In genomic region chr22:49996532-49997220, GRCh38 we compare ENCODE assay signal across 20 cellular contexts. TPM values are rescaled to one million over a fixed set of nuclear protein-coding genes. Genes with fewer than 3 reads are reported as not detected.
DNase-seq lines count a peak whose midpoint lies in the region; ATAC-seq and TF ChIP-seq lines count a peak whose summit lies in the region.
"Had no signal": no experiment of that assay in that cellular context is flagged by ENCODE, and none has a peak within 500 bp of the region (broad histone marks: within the 10 kb centered on the region; RNA-seq: fewer than 3 reads in every experiment).

No MANE protein-coding gene starts in this region.

- no peak overlapping the region for H2BK5ac ChIP-seq in trophoblast cell (ENCODE audit: low read depth, low read length, poor library complexity)

- no peak overlapping the region for H4K8ac ChIP-seq in trophoblast cell (ENCODE audit: low read depth, low read length)

- no peak overlapping the region for H3K9ac ChIP-seq in trophoblast cell (ENCODE audit: low read length)

- WGBS in sigmoid colon, 2 donors, result 75 to 87% methylated on average over 18 of the region's 18 CpGs
- no CpG with 5 or more reads among the region's 18 CpGs for WGBS in trophoblast cell (ENCODE audit: extremely low coverage, insufficient coverage, insufficient read length)

- no peak overlapping the region for H2BK12ac ChIP-seq in trophoblast cell (ENCODE audit: low read length)

- intact Hi-C loops in cardiac septum (cut with DNase I) (no loop called here), left cardiac atrium (cut with DNase I) (no loop called here), sigmoid colon (cut with DNase I) (no loop called here)

- peak; percentile 51 for DNase-seq in cardiac septum (ENCODE audit: low spot score)
- no peak for DNase-seq in left cardiac atrium
- DNase-seq in left lobe of liver (ENCODE audit: low spot score), result peak; percentile 43
- peak; percentile 60 for DNase-seq in sigmoid colon
- no peak for DNase-seq in trophoblast cell
- no peak for DNase-seq in A172 (ENCODE audit: low spot score)
- DNase-seq: activated CD8-positive, alpha-beta T cell treated with anti-CD3 and anti-CD28 coated beads for 36 hours; activated naive CD4-positive, alpha-beta T cell; activated T-cell treated with anti-CD3 and anti-CD28 coated beads, Interleukin-2, amount 50 U/mL, for 1 hour; MM.1S; NCI-H2171; stimulated activated naive CD4-positive, alpha-beta T cell; T-helper 9 cell; thyroid gland had no signal

- H3K4me1 ChIP-seq in sigmoid colon (peaks cover 0 to 10% (median 4%) of the 10 kb centered on the region in 4 donors), trophoblast cell (ENCODE audit: control insufficient read depth in 1 of 2, insufficient read depth in 2 of 2, low read length in 2 of 2) (peaks cover 0 to 3% of the 10 kb centered on the region in 2 experiments)

- H4K91ac ChIP-seq in trophoblast cell (ENCODE audit: low read depth, low read length), result no peak overlapping the region

- H3K4me3 ChIP-seq in sigmoid colon (no peak overlapping the region), trophoblast cell (ENCODE audit: low read depth, low read length) (no peak overlapping the region)
- H3K4me3 ChIP-seq: K562, smooth muscle cell, thyroid gland had no signal

- no peak overlapping the region for H3K14ac ChIP-seq in trophoblast cell (ENCODE audit: low read length)

- no peak for TF ChIP-seq EP300 in sigmoid colon (IDR thresholded peaks at IDR 0.05)

- H3K9me3 ChIP-seq in sigmoid colon (peaks cover 0 to 3% (median 0%) of the 10 kb centered on the region in 4 donors), trophoblast cell (ENCODE audit: insufficient read depth, low read depth, low read length) (peaks cover 22% of the 10 kb centered on the region)
- H3K9me3 ChIP-seq: thyroid gland had no signal

- no peak overlapping the region for H3K27ac ChIP-seq in sigmoid colon
- H3K27ac ChIP-seq in trophoblast cell (ENCODE audit: low read depth, low read length), result no peak overlapping the region
- H3K27ac ChIP-seq: thyroid gland had no signal

- no peak for TF ChIP-seq POLR2A in sigmoid colon (IDR thresholded peaks at IDR 0.05)

- no peaks in the 10 kb centered on the region for H3K79me1 ChIP-seq in trophoblast cell (ENCODE audit: low read length)

- H3K79me2 ChIP-seq in trophoblast cell (ENCODE audit: control insufficient read depth, insufficient read depth, low read length, poor library complexity), result no peaks in the 10 kb centered on the region

- H2AK5ac ChIP-seq in trophoblast cell (ENCODE audit: low read length), result no peak overlapping the region

- no peak overlapping the region for H3K4ac ChIP-seq in trophoblast cell (ENCODE audit: low read depth, low read length)

- H3K36me3 ChIP-seq in sigmoid colon (no peaks in the 10 kb centered on the region), trophoblast cell (ENCODE audit: control insufficient read depth in 1 of 2, insufficient read depth in 2 of 2, low read length in 2 of 2) (no peaks in the 10 kb centered on the region)
- H3K36me3 ChIP-seq: thyroid gland had no signal

- peaks cover 8 to 35% (median 26%) of the 10 kb centered on the region in 3 donors for H3K27me3 ChIP-seq in sigmoid colon
- H3K27me3 ChIP-seq in trophoblast cell (ENCODE audit: insufficient read depth, low read length), result peaks cover 5% of the 10 kb centered on the region

- H4K12ac ChIP-seq in trophoblast cell (ENCODE audit: low read depth, low read length), result no peak overlapping the region

- TF ChIP-seq CTCF in sigmoid colon (IDR thresholded peaks at IDR 0.05), result no peak

- no peak overlapping the region for H3K4me2 ChIP-seq in trophoblast cell (ENCODE audit: low read length)
- H3K4me2 ChIP-seq: smooth muscle cell had no signal

- no peak for ATAC-seq in left cardiac atrium
- ATAC-seq in left lobe of liver, result no peak
- ATAC-seq in HG03135 (IDR thresholded peaks at IDR 0.05; ENCODE audit: unreplicated experiment), result no peak
- no peak for ATAC-seq in GM18868 (IDR thresholded peaks at IDR 0.05; ENCODE audit: unreplicated experiment)
- ATAC-seq: activated CD8-positive, alpha-beta T cell treated with anti-CD3 and anti-CD28 coated beads for 36 hours; K562; WTC11 had no signal

- no peak overlapping the region for H3K23ac ChIP-seq in trophoblast cell (ENCODE audit: low read length)

- no peak overlapping the region for H2BK120ac ChIP-seq in trophoblast cell (ENCODE audit: insufficient read depth, low read length, poor library complexity)

- no peak overlapping the region for H3K18ac ChIP-seq in trophoblast cell (ENCODE audit: low read length)

- H2AFZ ChIP-seq in trophoblast cell (ENCODE audit: insufficient read depth, low read length, poor library complexity), result no peak overlapping the region

RNA-seq across cellular contexts. Expression of gene IL17REL, which starts 15.9 kb away (rescaled TPM):
- total RNA-seq in cardiac septum (not detected), left cardiac atrium (not detected), left lobe of liver (not detected), sigmoid colon (not detected)
- polyA plus RNA-seq in sigmoid colon, result 1 to 10 TPM in 1 of 3 donors, not detected in 2; 1.6 TPM
- 0.01 TPM in 1 of 2 replicates, not detected in the other for polyA plus RNA-seq in trophoblast cell (2013)
- total RNA-seq in A172 (2014; rRNA removed; shearing (Covaris generic)), result not detected in 2 replicates
- total RNA-seq: G401, thyroid gland had no signal
- polyA plus RNA-seq: smooth muscle cell had no signal

RNA-seq across cellular contexts. Expression of gene PIM3, which starts 36.1 kb away (rescaled TPM):
- 31.3 TPM for total RNA-seq in cardiac septum
- 10 to 100 TPM; 44.1 to 66.8 TPM for total RNA-seq in left cardiac atrium
- 36.8 TPM for total RNA-seq in left lobe of liver
- 10 to 100 TPM; 26.3 to 50.0 (median 41.8) TPM for total RNA-seq in sigmoid colon
- polyA plus RNA-seq in sigmoid colon, result 100 to 1,000 TPM in 1 of 3 donors, 10 to 100 TPM in 2; 34.8 to 126 (median 60.1) TPM
- polyA plus RNA-seq in trophoblast cell (2013), result 66.6 and 72.8 TPM in 2 replicates
- total RNA-seq in A172 (2014; rRNA removed; shearing (Covaris generic)), result 41.7 and 48.7 TPM in 2 replicates

Comparison
In these comparisons a context has a peak if more than half of its experiments do, and no peak if none do; other contexts are left out.
1. DNase-seq: peak in cardiac septum (single experiment), left lobe of liver (single experiment) and sigmoid colon (single experiment); none in left cardiac atrium (single experiment), trophoblast cell (0 of 2) and A172 (single experiment).